24 cellular contexts compared by ENCODE assay signal in genomic region chr13:79654520-79654919, GRCh38.
"Had no signal": no experiment of that assay in that cellular context is flagged by ENCODE, and none has a peak within 500 bp of the region (broad histone marks: within the 10 kb centered on the region; RNA-seq: fewer than 3 reads in every experiment).

No MANE protein-coding gene starts in this region.

- H3K36me3 Mint-ChIP-seq: naive B cell; stimulated activated naive B cell treated with anti-CD40 and anti-IgM and Interleukin-4, amounts not matched to agents 10 μg/mL and 1 μg/mL and 100 μg/mL, for 72 hours had no signal

- H3K27me3 Mint-ChIP-seq: naive B cell had no signal

- DNase-seq: activated CD4-positive, alpha-beta memory T cell treated with anti-CD3 and anti-CD28 coated beads, Interleukin-2, amount 10 ng/mL, durations not matched to agents 7 days and 5 days; activated CD4-positive, alpha-beta T cell treated with anti-CD3 and anti-CD28 coated beads, Interleukin-2, amount 10 ng/mL, durations not matched to agents 24 days and 14 days; activated gamma-delta T cell; activated naive CD4-positive, alpha-beta T cell treated with anti-CD3 and anti-CD28 coated beads, Interleukin-2, amount 50 U/mL, for 16 hours; activated naive CD8-positive, alpha-beta T cell treated with anti-CD3 and anti-CD28 coated beads, Interleukin-2, amount 50 U/mL, for 24 hours; anterior cingulate cortex; brain microvascular endothelial cell; cerebellar nuclear complex; heart right ventricle; kidney glomerular epithelial cell; left ventricle myocardium inferior; naive B cell; occipital lobe; stimulated activated CD4-positive, alpha-beta T cell treated with anti-CD3 and anti-CD28 coated beads, Interleukin-2, amount 100 ng/mL, for 48 hours; stimulated activated CD8-positive, alpha-beta memory T cell treated with anti-CD3 and anti-CD28 coated beads, Interleukin-4, amount 100 ng/mL, for 48 hours; stimulated activated naive B cell treated with anti-CD40 and anti-IgM and Interleukin-4, amounts not matched to agents 10 μg/mL and 1 μg/mL and 100 μg/mL, for 72 hours; transverse colon; uterus had no signal

- ATAC-seq: activated CD4-positive, CD25-positive, alpha-beta regulatory T cell treated with anti-CD3 and anti-CD28 coated beads, Interleukin-2, amount 50 U/mL, for 24 hours; activated naive CD8-positive, alpha-beta T cell treated with anti-CD3 and anti-CD28 coated beads, Interleukin-2, amount 50 U/mL, for 24 hours; heart right ventricle; sciatic nerve; stimulated activated naive B cell treated with anti-CD40 and anti-IgM and Interleukin-4, amounts not matched to agents 10 μg/mL and 1 μg/mL and 100 μg/mL, for 72 hours had no signal

- H3K4me3 Mint-ChIP-seq: activated CD4-positive, alpha-beta memory T cell treated with anti-CD3 and anti-CD28 coated beads, Interleukin-2, amount 10 ng/mL, durations not matched to agents 7 days and 5 days; activated CD4-positive, alpha-beta T cell treated with anti-CD3 and anti-CD28 coated beads, Interleukin-2, amount 10 ng/mL, durations not matched to agents 24 days and 14 days; activated naive CD8-positive, alpha-beta T cell treated with anti-CD3 and anti-CD28 coated beads, Interleukin-2, amount 50 U/mL, for 24 hours; activated T-helper 1 cell treated with anti-CD3 and anti-CD28 coated beads, Interleukin-12 subunit alpha, Interleukin-12 subunit beta, Interleukin-2, Interleukin-4 antibody, amounts not matched to agents 30 ng/mL and 10 ng/mL and 1 ng/mL, durations not matched to agents 14 hours and 24 hours and 36 hours; naive B cell; neural crest cell; stimulated activated naive B cell treated with anti-CD40 and anti-IgM and Interleukin-4, amounts not matched to agents 10 μg/mL and 1 μg/mL and 100 μg/mL, for 72 hours had no signal

- H3K27ac Mint-ChIP-seq: activated CD4-positive, alpha-beta memory T cell treated with anti-CD3 and anti-CD28 coated beads, Interleukin-2, amount 10 ng/mL, durations not matched to agents 7 days and 5 days; activated CD4-positive, alpha-beta T cell treated with anti-CD3 and anti-CD28 coated beads, Interleukin-2, amount 10 ng/mL, durations not matched to agents 24 days and 14 days; activated naive CD8-positive, alpha-beta T cell treated with anti-CD3 and anti-CD28 coated beads, Interleukin-2, amount 50 U/mL, for 24 hours; activated T-helper 1 cell treated with anti-CD3 and anti-CD28 coated beads, Interleukin-12 subunit alpha, Interleukin-12 subunit beta, Interleukin-2, Interleukin-4 antibody, amounts not matched to agents 30 ng/mL and 10 ng/mL and 1 ng/mL, durations not matched to agents 14 hours and 24 hours and 36 hours; naive B cell; stimulated activated naive B cell treated with anti-CD40 and anti-IgM and Interleukin-4, amounts not matched to agents 10 μg/mL and 1 μg/mL and 100 μg/mL, for 72 hours had no signal

- H3K4me1 Mint-ChIP-seq: activated CD4-positive, alpha-beta memory T cell treated with anti-CD3 and anti-CD28 coated beads, Interleukin-2, amount 10 ng/mL, durations not matched to agents 7 days and 5 days; activated CD4-positive, alpha-beta T cell treated with anti-CD3 and anti-CD28 coated beads, Interleukin-2, amount 10 ng/mL, durations not matched to agents 24 days and 14 days; activated naive CD8-positive, alpha-beta T cell treated with anti-CD3 and anti-CD28 coated beads, Interleukin-2, amount 50 U/mL, for 24 hours; naive B cell; stimulated activated naive B cell treated with anti-CD40 and anti-IgM and Interleukin-4, amounts not matched to agents 10 μg/mL and 1 μg/mL and 100 μg/mL, for 72 hours had no signal

- H3K27me3 ChIP-seq: brain microvascular endothelial cell, heart right ventricle, transverse colon, uterus had no signal

- H3K4me3 ChIP-seq: coronary artery, heart right ventricle, left ventricle myocardium inferior, transverse colon, uterus had no signal

- H3K9me3 Mint-ChIP-seq: activated CD4-positive, alpha-beta memory T cell treated with anti-CD3 and anti-CD28 coated beads, Interleukin-2, amount 10 ng/mL, durations not matched to agents 7 days and 5 days; activated CD4-positive, alpha-beta T cell treated with anti-CD3 and anti-CD28 coated beads, Interleukin-2, amount 10 ng/mL, durations not matched to agents 24 days and 14 days; activated naive CD8-positive, alpha-beta T cell treated with anti-CD3 and anti-CD28 coated beads, Interleukin-2, amount 50 U/mL, for 24 hours; activated T-helper 1 cell treated with anti-CD3 and anti-CD28 coated beads, Interleukin-12 subunit alpha, Interleukin-12 subunit beta, Interleukin-2, Interleukin-4 antibody, amounts not matched to agents 30 ng/mL and 10 ng/mL and 1 ng/mL, durations not matched to agents 14 hours and 24 hours and 36 hours; naive B cell; neural crest cell; stimulated activated naive B cell treated with anti-CD40 and anti-IgM and Interleukin-4, amounts not matched to agents 10 μg/mL and 1 μg/mL and 100 μg/mL, for 72 hours had no signal

- H3K4me1 ChIP-seq: uterus had no signal

- H3K9me3 ChIP-seq: heart right ventricle, left ventricle myocardium inferior, transverse colon, uterus had no signal

- H3K27ac ChIP-seq: brain microvascular endothelial cell, coronary artery, epithelial cell of prostate, heart right ventricle, left ventricle myocardium inferior, transverse colon, uterus had no signal

- H3K36me3 ChIP-seq: brain microvascular endothelial cell, heart right ventricle, left ventricle myocardium inferior, transverse colon, uterus had no signal
